ENCODE assay signal across 1 cellular context in the genomic region with DNA sequence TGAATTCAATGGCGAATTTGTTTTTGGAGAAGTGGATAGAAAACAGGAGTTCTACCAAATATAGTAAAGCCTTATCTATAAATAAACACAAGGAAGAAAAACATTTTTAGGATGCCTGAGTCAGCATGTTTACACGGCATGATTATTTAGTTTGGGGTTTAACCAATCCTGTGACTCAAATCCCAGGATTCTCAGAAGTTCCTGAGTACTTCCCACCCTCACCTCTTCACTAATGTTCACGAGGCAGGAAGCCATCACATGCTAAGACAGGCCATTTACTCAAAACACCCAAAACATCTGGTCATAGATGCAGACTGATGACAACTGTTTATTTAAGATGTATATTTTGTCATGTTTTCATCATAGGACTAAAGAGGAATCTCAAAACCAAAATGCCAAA.
TF ChIP-seq lines count a peak whose summit lies in the region.

No MANE protein-coding gene starts in this region.

TF ChIP-seq in neural cell, 6 proteins besides CTCF, POLR2A, EP300 and RAD21:
- TF ChIP-seq, protein P1, sequence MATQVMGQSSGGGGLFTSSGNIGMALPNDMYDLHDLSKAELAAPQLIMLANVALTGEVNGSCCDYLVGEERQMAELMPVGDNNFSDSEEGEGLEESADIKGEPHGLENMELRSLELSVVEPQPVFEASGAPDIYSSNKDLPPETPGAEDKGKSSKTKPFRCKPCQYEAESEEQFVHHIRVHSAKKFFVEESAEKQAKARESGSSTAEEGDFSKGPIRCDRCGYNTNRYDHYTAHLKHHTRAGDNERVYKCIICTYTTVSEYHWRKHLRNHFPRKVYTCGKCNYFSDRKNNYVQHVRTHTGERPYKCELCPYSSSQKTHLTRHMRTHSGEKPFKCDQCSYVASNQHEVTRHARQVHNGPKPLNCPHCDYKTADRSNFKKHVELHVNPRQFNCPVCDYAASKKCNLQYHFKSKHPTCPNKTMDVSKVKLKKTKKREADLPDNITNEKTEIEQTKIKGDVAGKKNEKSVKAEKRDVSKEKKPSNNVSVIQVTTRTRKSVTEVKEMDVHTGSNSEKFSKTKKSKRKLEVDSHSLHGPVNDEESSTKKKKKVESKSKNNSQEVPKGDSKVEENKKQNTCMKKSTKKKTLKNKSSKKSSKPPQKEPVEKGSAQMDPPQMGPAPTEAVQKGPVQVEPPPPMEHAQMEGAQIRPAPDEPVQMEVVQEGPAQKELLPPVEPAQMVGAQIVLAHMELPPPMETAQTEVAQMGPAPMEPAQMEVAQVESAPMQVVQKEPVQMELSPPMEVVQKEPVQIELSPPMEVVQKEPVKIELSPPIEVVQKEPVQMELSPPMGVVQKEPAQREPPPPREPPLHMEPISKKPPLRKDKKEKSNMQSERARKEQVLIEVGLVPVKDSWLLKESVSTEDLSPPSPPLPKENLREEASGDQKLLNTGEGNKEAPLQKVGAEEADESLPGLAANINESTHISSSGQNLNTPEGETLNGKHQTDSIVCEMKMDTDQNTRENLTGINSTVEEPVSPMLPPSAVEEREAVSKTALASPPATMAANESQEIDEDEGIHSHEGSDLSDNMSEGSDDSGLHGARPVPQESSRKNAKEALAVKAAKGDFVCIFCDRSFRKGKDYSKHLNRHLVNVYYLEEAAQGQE (IDR thresholded peaks at IDR 0.05; ENCODE audit: borderline replicate concordance) = no peak
- TF ChIP-seq EZH2 (IDR thresholded peaks at IDR 0.05; ENCODE audit: borderline replicate concordance, insufficient read depth, low read length, poor library complexity, severe bottlenecking) = no peak
- no peak for TF ChIP-seq POLR2AphosphoS5 (IDR thresholded peaks at IDR 0.05)
- TF ChIP-seq TAF1 (IDR thresholded peaks at IDR 0.05; ENCODE audit: low read depth) = no peak
- TF ChIP-seq SMC3 (conservative IDR thresholded peaks at IDR 0.05; ENCODE audit: poor library complexity) = no peak
- no peak for TF ChIP-seq MXI1 (conservative IDR thresholded peaks at IDR 0.05; ENCODE audit: poor library complexity, severe bottlenecking)
